ENCODE assay signal across 8 cellular contexts in the genomic region with DNA sequence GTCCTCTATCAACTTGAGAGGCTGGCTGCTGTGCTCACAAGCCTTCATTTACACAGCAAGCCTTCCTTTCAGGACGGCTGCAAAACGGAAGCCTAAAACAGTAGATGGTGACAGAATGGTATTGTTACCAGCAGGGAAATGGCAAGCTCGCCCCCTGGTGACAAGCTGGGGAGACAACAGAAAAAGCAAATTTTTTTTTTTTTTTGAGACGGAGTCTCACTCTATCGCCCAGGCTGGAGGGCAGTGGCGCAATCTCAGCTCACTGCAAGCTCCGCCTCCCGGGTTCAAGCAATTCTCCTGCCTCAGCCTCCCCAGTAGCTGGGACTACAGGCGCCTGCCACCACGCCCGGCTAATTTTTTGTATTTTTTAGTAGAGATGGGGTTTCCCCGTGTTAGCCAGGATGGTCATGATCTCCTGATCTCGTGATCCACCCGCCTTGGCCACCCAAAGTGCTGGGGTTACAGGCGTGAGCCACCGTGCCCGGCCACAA. TPM values are rescaled to one million over a fixed set of nuclear protein-coding genes. Genes with fewer than 3 reads are reported as not detected.
A peak's percentile ranks its signal among the peaks of the same experiment; 100 is the strongest.
DNase-seq lines count a peak whose midpoint lies in the region; ATAC-seq and TF ChIP-seq lines count a peak whose summit lies in the region.
"Not testable (repeated sequence)": the region's sequence is repeated elsewhere in the genome, so short reads cannot be mapped to it uniquely, and the experiment has no call there.

No MANE protein-coding gene starts in this region.

- peaks cover 21% of the 10 kb centered on the region for H3K4me1 Mint-ChIP-seq in T-helper 1 cell treated with Interleukin-12 subunit alpha and Interleukin-12 subunit beta and Interleukin-4 antibody, amounts not matched to agents 30 μg/mL and 1 μg/mL, for 36 hours (ENCODE audit: low read depth)
- not testable (repeated sequence) for H3K4me1 Mint-ChIP-seq in activated naive CD4-positive, alpha-beta T cell treated with anti-CD3 and anti-CD28 coated beads for 36 hours (ENCODE audit: low read depth)

- peaks cover 19% of the 10 kb centered on the region for H3K36me3 Mint-ChIP-seq in T-helper 1 cell treated with Interleukin-12 subunit alpha and Interleukin-12 subunit beta and Interleukin-4 antibody, amounts not matched to agents 30 μg/mL and 1 μg/mL, for 36 hours (ENCODE audit: low read depth)
- H3K36me3 Mint-ChIP-seq in activated naive CD4-positive, alpha-beta T cell treated with anti-CD3 and anti-CD28 coated beads for 36 hours (ENCODE audit: low read depth) = peaks cover 32% of the 10 kb centered on the region

- H3K27ac ChIP-seq in substantia nigra (ENCODE audit: low read depth, low read length, poor library complexity, severe bottlenecking) = not testable (repeated sequence)

- peak overlapping the region; percentile 78 for H3K27ac Mint-ChIP-seq in T-helper 1 cell treated with Interleukin-12 subunit alpha and Interleukin-12 subunit beta and Interleukin-4 antibody, amounts not matched to agents 30 μg/mL and 1 μg/mL, for 36 hours
- peak overlapping the region; percentile 50 for H3K27ac Mint-ChIP-seq in activated naive CD4-positive, alpha-beta T cell treated with anti-CD3 and anti-CD28 coated beads for 36 hours

- intact Hi-C loops in activated naive CD4-positive, alpha-beta T cell treated with anti-CD3 and anti-CD28 coated beads for 36 hours (cut with micrococcal nuclease) = loop anchor here (1.0 to 5.0 kb wide), 9 partner anchors 49 to 789 kb away; a partner anchor contains a TSS

- not testable (repeated sequence) for H3K4me3 Mint-ChIP-seq in T-helper 1 cell treated with Interleukin-12 subunit alpha and Interleukin-12 subunit beta and Interleukin-4 antibody, amounts not matched to agents 30 μg/mL and 1 μg/mL, for 36 hours; activated naive CD4-positive, alpha-beta T cell treated with anti-CD3 and anti-CD28 coated beads for 36 hours

- not testable (repeated sequence) for TF ChIP-seq CTCF in omental fat pad (IDR thresholded peaks at IDR 0.05)

- not testable (repeated sequence) for H3K27me3 Mint-ChIP-seq in T-helper 1 cell treated with Interleukin-12 subunit alpha and Interleukin-12 subunit beta and Interleukin-4 antibody, amounts not matched to agents 30 μg/mL and 1 μg/mL, for 36 hours (ENCODE audit: low read depth); activated naive CD4-positive, alpha-beta T cell treated with anti-CD3 and anti-CD28 coated beads for 36 hours (ENCODE audit: low read depth)

- CTCF ChIA-PET in activated naive CD4-positive, alpha-beta T cell treated with anti-CD3 and anti-CD28 coated beads for 36 hours (lab: Charles Lee) = interaction anchor here (0.6 to 3.5 kb wide), 22 partner anchors 9 to 777 kb away, joined by 3 to 18 read pairs (median 4); a partner anchor contains a TSS

- peak; percentile 68 for ATAC-seq in HG02852 (IDR thresholded peaks at IDR 0.05; ENCODE audit: unreplicated experiment)
- not testable (repeated sequence) for ATAC-seq in omental fat pad (ENCODE audit: low FRiP score)

- not testable (repeated sequence) for H3K9me3 Mint-ChIP-seq in T-helper 1 cell treated with Interleukin-12 subunit alpha and Interleukin-12 subunit beta and Interleukin-4 antibody, amounts not matched to agents 30 μg/mL and 1 μg/mL, for 36 hours; activated naive CD4-positive, alpha-beta T cell treated with anti-CD3 and anti-CD28 coated beads for 36 hours

- peak; percentile 73 for DNase-seq in EH (ENCODE audit: low read depth)
- DNase-seq in NCI-H1930 (lab: John Stamatoyannopoulos, UW) = peak; percentile 38 to 41
- DNase-seq in activated naive CD4-positive, alpha-beta T cell treated with anti-CD3 and anti-CD28 coated beads for 36 hours = peak; percentile 90
- DNase-seq in foreskin melanocyte = peak; percentile 63
- DNase-seq in omental fat pad (ENCODE audit: low spot score) = peak; percentile 31
- DNase-seq in substantia nigra (lab: John Stamatoyannopoulos, UW) = peak in 35 of 49 donors; percentile 4 to 61 (median 24)

RNA-seq across cellular contexts. Expression of a gene that starts 11.8 kb away (rescaled TPM):
- total RNA-seq in activated naive CD4-positive, alpha-beta T cell treated with anti-CD3 and anti-CD28 coated beads for 36 hours = 10 to 100 TPM; 11.4 to 11.7 TPM
- 10 to 100 TPM in 3 of 4 donors, 1 to 10 TPM in 1; 8.2 to 26.5 (median 14.0) TPM for total RNA-seq in omental fat pad

RNA-seq across cellular contexts. Expression of a gene that starts 39.9 kb away (rescaled TPM):
- 10 to 100 TPM; 10.7 to 11.6 TPM for total RNA-seq in activated naive CD4-positive, alpha-beta T cell treated with anti-CD3 and anti-CD28 coated beads for 36 hours
- total RNA-seq in omental fat pad = 10 to 100 TPM; 23.4 to 46.2 (median 42.1) TPM

RNA-seq across cellular contexts. Expression of a gene that starts 53.3 kb away (rescaled TPM):
- total RNA-seq in activated naive CD4-positive, alpha-beta T cell treated with anti-CD3 and anti-CD28 coated beads for 36 hours = 10 to 100 TPM; 11.3 to 11.4 TPM
- total RNA-seq in omental fat pad = not detected

Comparison
In these comparisons a context has a peak if more than half of its experiments do, and no peak if none do; other contexts are left out.
1. DNase-seq: peak in every context shown above with its lines; median percentile 90 in activated naive CD4-positive, alpha-beta T cell treated with anti-CD3 and anti-CD28 coated beads for 36 hours; 73 in EH; 63 in foreskin melanocyte; 40 in NCI-H1930; 31 in omental fat pad; 24 in substantia nigra.
2. RNA of a gene that starts 53.3 kb away (total RNA-seq): 11.3 to 11.4 TPM in activated naive CD4-positive, alpha-beta T cell treated with anti-CD3 and anti-CD28 coated beads for 36 hours; not detected in omental fat pad; every median in the first group is over 4 times any median in the second.